15 cellular contexts compared by ENCODE assay signal in the genomic region with DNA sequence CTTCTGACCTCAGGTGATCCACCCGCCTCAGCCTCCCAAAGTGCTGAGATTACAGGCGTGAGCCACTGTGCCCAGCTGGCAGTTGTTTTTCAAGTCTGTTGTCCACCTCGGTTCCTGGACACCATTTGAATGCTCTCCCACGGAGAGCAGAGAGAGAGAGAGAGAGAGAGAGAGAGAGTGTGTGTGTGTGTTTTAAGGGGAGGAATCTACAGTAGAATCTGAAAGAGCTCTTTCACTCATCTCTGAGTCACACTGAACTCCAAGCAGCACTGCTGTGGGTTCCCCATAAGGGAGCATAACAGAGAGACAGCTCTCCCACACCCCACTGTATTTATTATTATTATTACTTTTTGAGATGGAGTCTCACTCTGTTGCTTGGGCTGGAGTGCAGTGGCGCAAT.
DNase-seq lines count a peak whose midpoint lies in the region; ATAC-seq, FAIRE-seq and TF ChIP-seq lines count a peak whose summit lies in the region.
"Had no signal": no experiment of that assay in that cellular context is flagged by ENCODE, and none has a peak within 500 bp of the region (broad histone marks: within the 10 kb centered on the region; RNA-seq: fewer than 3 reads in every experiment).

No MANE protein-coding gene starts in this region.

- ATAC-seq in IMR-90 (ENCODE audit: low read depth) (peak; percentile 68; the same call in 1 of the 2 replicates), GM18498 (IDR thresholded peaks at IDR 0.05; ENCODE audit: unreplicated experiment) (no peak)
- ATAC-seq: GM12878 had no signal

- CTCF ChIA-PET in IMR-90 (lab: Yijun Ruan, JAX), result no interaction called here

- no peaks in the 10 kb centered on the region for H3K4me1 ChIP-seq in IMR-90 (ENCODE audit: control insufficient read depth, insufficient read depth, low read length)
- no peaks in the 10 kb centered on the region for H3K4me1 ChIP-seq in astrocyte (ENCODE audit: insufficient read depth, low read length)
- H3K4me1 ChIP-seq in mesenchymal stem cell (ENCODE audit: control insufficient read depth, insufficient read depth, low read depth, low read length), result no peaks in the 10 kb centered on the region
- H3K4me1 ChIP-seq: Caco-2 had no signal

- peaks cover 7% of the 10 kb centered on the region for H3K9me3 Mint-ChIP-seq in astrocyte (ENCODE audit: unreplicated experiment)
- H3K9me3 Mint-ChIP-seq: activated CD4-positive, alpha-beta memory T cell treated with anti-CD3 and anti-CD28 coated beads for 36 hours had no signal

- H4K5ac ChIP-seq in IMR-90 (ENCODE audit: low read depth, low read length), result no peak overlapping the region

- dilution Hi-C loops in IMR-90 (cut with HindIII; ENCODE audit: low sequenced_read_pairs, unreplicated experiment), result no loop called here

- H4K20me1 ChIP-seq in IMR-90 (ENCODE audit: insufficient read depth, low read length) (no peaks in the 10 kb centered on the region), astrocyte (ENCODE audit: insufficient read depth, low read length) (no peaks in the 10 kb centered on the region)

- H2BK120ac ChIP-seq in IMR-90 (ENCODE audit: low read depth, low read length), result no peak overlapping the region
- no peak overlapping the region for H2BK120ac ChIP-seq in mesenchymal stem cell (ENCODE audit: low read depth, low read length)

- no TSS peak for BruUV-seq in IMR-90 (replicated peaks; lab: Mats Ljungman, UMichigan)

- no peak overlapping the region for H3K18ac ChIP-seq in IMR-90 (ENCODE audit: low read depth, low read length)
- H3K18ac ChIP-seq in mesenchymal stem cell (ENCODE audit: low read depth in 1 of 2, low read length in 2 of 2), result no peak overlapping the region

- H2AK9ac ChIP-seq in IMR-90 (replicated peaks; ENCODE audit: low read depth, low read length, poor library complexity), result no peak overlapping the region

- POLR2A ChIA-PET in IMR-90 (lab: Charles Lee; ENCODE audit: unreplicated experiment), result no interaction called here

- in situ Hi-C loops in IMR-90 (cut with MboI; ENCODE audit: low sequenced_read_pairs), result no loop called here

- H3K4me3 ChIP-seq in IMR-90 (ENCODE audit: insufficient read depth, low read depth, low read length) (no peak overlapping the region), astrocyte (ENCODE audit: insufficient read depth, low read depth, low read length) (no peak overlapping the region), mesenchymal stem cell (ENCODE audit: insufficient read depth in 1 of 2, low read depth in 1 of 2, low read length in 2 of 2) (no peak overlapping the region)
- H3K4me3 ChIP-seq: GM12878 had no signal

- H3K4me2 ChIP-seq in IMR-90 (ENCODE audit: low read depth, low read length) (no peak overlapping the region), astrocyte (ENCODE audit: low read length) (no peak overlapping the region), mesenchymal stem cell (ENCODE audit: low read length, poor library complexity, severe bottlenecking) (no peak overlapping the region)

- peak overlapping the region; percentile 43 for H3K27ac Mint-ChIP-seq in astrocyte (ENCODE audit: unreplicated experiment)
- H3K27ac Mint-ChIP-seq: activated CD4-positive, alpha-beta memory T cell treated with anti-CD3 and anti-CD28 coated beads for 36 hours had no signal

- peaks cover 46% of the 10 kb centered on the region for H3K27me3 Mint-ChIP-seq in astrocyte (ENCODE audit: low read depth, unreplicated experiment)

- H3K27me3 ChIP-seq in IMR-90 (ENCODE audit: control insufficient read depth, insufficient read depth, low read length) (peaks cover 20% of the 10 kb centered on the region), astrocyte (ENCODE audit: insufficient read depth, low read length) (peaks cover 6% of the 10 kb centered on the region), mesenchymal stem cell (ENCODE audit: control insufficient read depth in 1 of 2, insufficient read depth in 1 of 2, low read length in 2 of 2) (peaks cover 27 to 53% of the 10 kb centered on the region in 2 experiments)

- no peaks in the 10 kb centered on the region for H3K9me1 ChIP-seq in IMR-90 (ENCODE audit: insufficient read depth, low read length)

- H3K27ac ChIP-seq in IMR-90 (ENCODE audit: insufficient read depth, low read length), result no peak overlapping the region
- no peak overlapping the region for H3K27ac ChIP-seq in astrocyte (ENCODE audit: low read depth, low read length)
- no peak overlapping the region for H3K27ac ChIP-seq in mesenchymal stem cell (ENCODE audit: low read length, poor library complexity, severe bottlenecking)
- H3K27ac ChIP-seq: epithelial cell of prostate had no signal

- no peak for TF ChIP-seq CTCF in IMR-90 (conservative IDR thresholded peaks at IDR 0.05; ENCODE audit: low read depth, low read length)
- no peak for TF ChIP-seq CTCF in astrocyte (IDR thresholded peaks at IDR 0.05; ENCODE audit: insufficient read depth, low read depth, low read length)

- no peaks in the 10 kb centered on the region for H3K79me2 ChIP-seq in astrocyte (ENCODE audit: insufficient read depth, low read length)

- DNase-seq in COLO829 (ENCODE audit: low spot score) (peak; percentile 54), IMR-90 (peak; percentile 42), astrocyte (ENCODE audit: low read depth) (peak; percentile 83), mesenchymal stem cell (peak; percentile 40), hippocampal formation (lab: John Stamatoyannopoulos, UW) (no peak), T1000 (lab: John Stamatoyannopoulos, UW) (no peak)
- DNase-seq: activated CD4-positive, alpha-beta memory T cell treated with anti-CD3 and anti-CD28 coated beads for 36 hours; anterior cingulate cortex; NCI-H1436; NCI-H774; small intestine had no signal

- no peak overlapping the region for H4K91ac ChIP-seq in IMR-90 (ENCODE audit: insufficient read depth, low read depth, low read length)
- H4K91ac ChIP-seq in mesenchymal stem cell (ENCODE audit: low read length), result no peak overlapping the region

- H4K8ac ChIP-seq in IMR-90 (ENCODE audit: low read depth in 2 of 2, low read length in 2 of 2) (no peak overlapping the region), mesenchymal stem cell (ENCODE audit: low read length) (no peak overlapping the region)

- no peak for TF ChIP-seq POLR2A in IMR-90 (IDR thresholded peaks at IDR 0.05; ENCODE audit: low read depth, low read length)

- H2AK5ac ChIP-seq in IMR-90 (ENCODE audit: low read depth, low read length) (no peak overlapping the region), mesenchymal stem cell (ENCODE audit: low read length, severe bottlenecking) (no peak overlapping the region)

- no CpG with 5 or more reads among the region's 5 CpGs for WGBS in IMR-90 (ENCODE audit: extremely low coverage in 2 of 2, insufficient read length in 1 of 2), 2 experiments
- 91% methylated on average over 4 of the region's 5 CpGs for WGBS in mesenchymal stem cell

- H3K23ac ChIP-seq in IMR-90 (ENCODE audit: low read depth, low read length) (no peak overlapping the region), mesenchymal stem cell (ENCODE audit: low read length in 2 of 2) (no peak overlapping the region)

- FAIRE-seq in astrocyte (lab: Jason Lieb, UNC), result no peak
- FAIRE-seq: GM12878, small intestine had no signal

- peaks cover 2% of the 10 kb centered on the region for H3K36me3 Mint-ChIP-seq in astrocyte (ENCODE audit: low read depth, unreplicated experiment)
- H3K36me3 Mint-ChIP-seq: activated CD4-positive, alpha-beta memory T cell treated with anti-CD3 and anti-CD28 coated beads for 36 hours had no signal

- TF ChIP-seq RAD21 in IMR-90 (IDR thresholded peaks at IDR 0.05; ENCODE audit: low read length), result no peak

- H2BK20ac ChIP-seq in IMR-90 (ENCODE audit: low read depth, low read length), result no peak overlapping the region

- H3K4me3 Mint-ChIP-seq in astrocyte (ENCODE audit: unreplicated experiment), result no peak overlapping the region
- H3K4me3 Mint-ChIP-seq: activated CD4-positive, alpha-beta memory T cell treated with anti-CD3 and anti-CD28 coated beads for 36 hours had no signal

- H3K36me3 ChIP-seq in IMR-90 (ENCODE audit: control insufficient read depth, insufficient read depth, low read length) (no peaks in the 10 kb centered on the region), astrocyte (ENCODE audit: insufficient read depth, low read length) (no peaks in the 10 kb centered on the region), mesenchymal stem cell (ENCODE audit: control insufficient read depth in 1 of 2, insufficient read depth in 2 of 2, low read depth in 1 of 2, low read length in 2 of 2) (no peaks in the 10 kb centered on the region)

- H3K14ac ChIP-seq in IMR-90 (replicated peaks; ENCODE audit: low read depth, low read length) (no peak overlapping the region), mesenchymal stem cell (ENCODE audit: low read length in 2 of 2) (no peak overlapping the region)

- H2AFZ ChIP-seq in IMR-90 (replicated peaks; ENCODE audit: low read length, poor library complexity), result no peak overlapping the region
- no peak overlapping the region for H2AFZ ChIP-seq in astrocyte (ENCODE audit: low read depth, low read length)
- H2AFZ ChIP-seq in mesenchymal stem cell (ENCODE audit: low read depth, low read length), result no peak overlapping the region

- H3K9ac ChIP-seq in IMR-90 (ENCODE audit: low read depth, low read length) (no peak overlapping the region), astrocyte (ENCODE audit: low read length) (no peak overlapping the region), mesenchymal stem cell (ENCODE audit: low read length) (no peak overlapping the region)

- H3K9me3 ChIP-seq in IMR-90 (ENCODE audit: control insufficient read depth, insufficient read depth, low read length), result no peaks in the 10 kb centered on the region
- H3K9me3 ChIP-seq in astrocyte (ENCODE audit: insufficient read depth, low read depth, low read length), result no peaks in the 10 kb centered on the region
- no peaks in the 10 kb centered on the region for H3K9me3 ChIP-seq in mesenchymal stem cell (ENCODE audit: control insufficient read depth, low read length)
- H3K9me3 ChIP-seq: Caco-2 had no signal

- H3K56ac ChIP-seq in IMR-90 (ENCODE audit: extremely low read depth, insufficient read depth, low read length), result no peak overlapping the region

- no peak overlapping the region for H2BK5ac ChIP-seq in IMR-90 (ENCODE audit: low read depth, low read length, poor library complexity, severe bottlenecking)
- no peak overlapping the region for H2BK5ac ChIP-seq in mesenchymal stem cell (ENCODE audit: low read depth, low read length, poor library complexity, severe bottlenecking)

- intact Hi-C loops in IMR-90 (cut with micrococcal nuclease), result no loop called here

- no peak overlapping the region for H3K4ac ChIP-seq in IMR-90 (ENCODE audit: low read depth, low read length)
- no peak overlapping the region for H3K4ac ChIP-seq in mesenchymal stem cell (ENCODE audit: low read depth in 1 of 2, low read length in 2 of 2)

- no peaks in the 10 kb centered on the region for H3K79me1 ChIP-seq in IMR-90 (ENCODE audit: low read depth in 1 of 2, low read length in 2 of 2)
- H3K79me1 ChIP-seq in mesenchymal stem cell (replicated peaks; ENCODE audit: low read length, poor library complexity, severe bottlenecking), result no peaks in the 10 kb centered on the region

- no peak overlapping the region for H2BK15ac ChIP-seq in IMR-90 (ENCODE audit: low read depth, low read length)
- no peak overlapping the region for H2BK15ac ChIP-seq in mesenchymal stem cell (ENCODE audit: low read depth, poor library complexity, severe bottlenecking)

- H3K4me1 Mint-ChIP-seq in astrocyte (ENCODE audit: low read depth, unreplicated experiment), result peaks cover 13% of the 10 kb centered on the region

- no peak overlapping the region for H2BK12ac ChIP-seq in mesenchymal stem cell (ENCODE audit: low read length in 2 of 2)

Comparison
In these comparisons a context has a peak if more than half of its experiments do, and no peak if none do; other contexts are left out.
1. DNase-seq: peak in COLO829 (single experiment), IMR-90 (single experiment), astrocyte (single experiment) and mesenchymal stem cell (single experiment); none in hippocampal formation (0 of 2) and T1000 (single experiment).